21 cellular contexts compared by ENCODE assay signal in the genomic region with DNA sequence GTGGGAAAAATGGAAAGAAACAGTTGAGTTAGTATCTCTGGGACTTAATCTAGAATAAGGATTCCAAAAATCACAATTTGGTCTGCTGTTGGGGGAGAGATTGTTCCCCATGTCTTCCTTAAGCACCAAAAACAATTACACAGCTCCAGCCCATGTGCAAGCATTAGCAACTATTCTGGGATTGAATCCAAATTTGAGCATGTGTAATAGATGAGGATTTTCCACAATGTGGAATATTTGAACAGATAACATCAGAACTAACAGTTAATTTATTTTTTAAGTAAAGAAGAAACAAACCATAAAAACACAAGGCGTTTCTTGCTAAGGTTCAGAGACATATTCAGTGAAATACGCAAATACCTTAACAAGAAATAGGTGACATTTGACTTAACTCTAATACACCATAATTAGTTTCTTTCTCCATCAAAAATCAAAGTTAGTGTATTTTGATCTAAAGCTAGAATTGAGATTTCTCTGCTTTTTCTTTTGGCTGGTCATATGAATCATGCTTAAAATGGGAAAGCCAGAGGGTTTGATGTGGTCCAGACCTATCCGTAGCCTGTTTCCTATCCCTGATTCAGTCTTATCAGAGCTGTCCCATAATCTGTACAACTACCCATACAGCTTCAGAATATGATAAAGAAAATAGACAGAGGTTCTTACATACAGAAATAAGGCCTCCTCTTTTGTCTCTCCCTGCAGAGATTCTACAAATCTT.
DNase-seq lines count a peak whose midpoint lies in the region; ATAC-seq, FAIRE-seq and TF ChIP-seq lines count a peak whose summit lies in the region.
"Had no signal": no experiment of that assay in that cellular context is flagged by ENCODE, and none has a peak within 500 bp of the region (broad histone marks: within the 10 kb centered on the region; RNA-seq: fewer than 3 reads in every experiment).

No MANE protein-coding gene starts in this region.

- peak; percentile 9 for DNase-seq in HTR-8/SVneo (ENCODE audit: insufficient read length, low spot score)
- DNase-seq in mammary epithelial cell, result peak; percentile 16
- peak; percentile 50 for DNase-seq in glomerular endothelial cell (ENCODE audit: extremely low read depth, low read depth, low spot score)
- DNase-seq in urothelium cell line (ENCODE audit: low spot score), result peak; percentile 5
- no peak for DNase-seq in suprapubic skin (ENCODE audit: low spot score in 2 of 2)
- DNase-seq: activated CD8-positive, alpha-beta T cell treated with anti-CD3 and anti-CD28 coated beads for 36 hours; activated T-cell treated with anti-CD3 and anti-CD28 coated beads, Interleukin-2, amount 50 U/mL, for 48 hours; H7; Kasumi-1; left ventricle myocardium inferior; NCI-H1417 treated with DMSO at 0.1 percent for 48 hours; NCI-H2171 treated with DMSO at 0.1 percent for 48 hours; nucleus accumbens; T-helper 1 cell had no signal

- H3K4me3 Mint-ChIP-seq in stimulated activated memory B cell treated with anti-CD40 and anti-IgM and Interleukin-4, amounts not matched to agents 10 μg/mL and 1 μg/mL and 100 μg/mL, for 72 hours, result no peak overlapping the region
- H3K4me3 Mint-ChIP-seq: activated CD8-positive, alpha-beta T cell treated with anti-CD3 and anti-CD28 coated beads for 36 hours; activated naive CD4-positive, alpha-beta T cell treated with anti-CD3 and anti-CD28 coated beads, Interleukin-2, amount 50 U/mL, for 24 hours had no signal

- no peaks in the 10 kb centered on the region for H3K4me1 Mint-ChIP-seq in stimulated activated memory B cell treated with anti-CD40 and anti-IgM and Interleukin-4, amounts not matched to agents 10 μg/mL and 1 μg/mL and 100 μg/mL, for 72 hours
- H3K4me1 Mint-ChIP-seq: activated naive CD4-positive, alpha-beta T cell treated with anti-CD3 and anti-CD28 coated beads, Interleukin-2, amount 50 U/mL, for 24 hours had no signal

- in situ Hi-C loops in mammary epithelial cell (cut with MboI; ENCODE audit: low sequenced_read_pairs in 2 of 2), result no loop called here

- TF ChIP-seq POLR2A in suprapubic skin (IDR thresholded peaks at IDR 0.05), result no peak

- H3K36me3 ChIP-seq in mammary epithelial cell (ENCODE audit: insufficient read depth, low read length) (no peaks in the 10 kb centered on the region), suprapubic skin (no peaks in the 10 kb centered on the region)
- H3K36me3 ChIP-seq: left ventricle myocardium inferior had no signal

- FAIRE-seq in HTR-8/SVneo (lab: Jason Lieb, UNC) (no peak), urothelium cell line (lab: Jason Lieb, UNC) (no peak)
- FAIRE-seq: D721Med, frontal cortex had no signal

- no peaks in the 10 kb centered on the region for H3K27me3 Mint-ChIP-seq in stimulated activated memory B cell treated with anti-CD40 and anti-IgM and Interleukin-4, amounts not matched to agents 10 μg/mL and 1 μg/mL and 100 μg/mL, for 72 hours
- H3K27me3 Mint-ChIP-seq: activated CD8-positive, alpha-beta T cell treated with anti-CD3 and anti-CD28 coated beads for 36 hours; activated naive CD4-positive, alpha-beta T cell treated with anti-CD3 and anti-CD28 coated beads, Interleukin-2, amount 50 U/mL, for 24 hours had no signal

- H4K20me1 ChIP-seq in mammary epithelial cell (ENCODE audit: insufficient read depth, low read length), result no peaks in the 10 kb centered on the region

- peaks cover 3% of the 10 kb centered on the region for H3K9me3 Mint-ChIP-seq in stimulated activated memory B cell treated with anti-CD40 and anti-IgM and Interleukin-4, amounts not matched to agents 10 μg/mL and 1 μg/mL and 100 μg/mL, for 72 hours
- H3K9me3 Mint-ChIP-seq: activated naive CD4-positive, alpha-beta T cell treated with anti-CD3 and anti-CD28 coated beads, Interleukin-2, amount 50 U/mL, for 24 hours had no signal

- H3K4me1 ChIP-seq in mammary epithelial cell (ENCODE audit: insufficient read depth, low read length) (no peaks in the 10 kb centered on the region), suprapubic skin (no peaks in the 10 kb centered on the region)
- H3K4me1 ChIP-seq: left ventricle myocardium inferior had no signal

- dilution Hi-C loops in mammary epithelial cell (cut with HindIII; ENCODE audit: low sequenced_read_pairs), result no loop called here

- H3K9ac ChIP-seq in mammary epithelial cell (ENCODE audit: insufficient read depth, low read length), result no peak overlapping the region

- H3K27ac ChIP-seq in mammary epithelial cell (ENCODE audit: insufficient read depth, low read depth, low read length), result no peak overlapping the region
- H3K27ac ChIP-seq in suprapubic skin, result no peak overlapping the region
- H3K27ac ChIP-seq: left ventricle myocardium inferior, VCaP had no signal

- H3K27me3 ChIP-seq in mammary epithelial cell (ENCODE audit: insufficient read depth, low read length), result no peaks in the 10 kb centered on the region
- no peaks in the 10 kb centered on the region for H3K27me3 ChIP-seq in suprapubic skin

- ATAC-seq in HG02840 (IDR thresholded peaks at IDR 0.05; ENCODE audit: low FRiP score, unreplicated experiment), result no peak
- ATAC-seq in stimulated activated memory B cell treated with anti-CD40 and anti-IgM and Interleukin-4, amounts not matched to agents 10 μg/mL and 1 μg/mL and 100 μg/mL, for 72 hours, result no peak
- ATAC-seq: activated CD8-positive, alpha-beta T cell treated with anti-CD3 and anti-CD28 coated beads for 36 hours; sciatic nerve had no signal

- H3K4me3 ChIP-seq in mammary epithelial cell (replicated peaks in 1 of 3; ENCODE audit: insufficient read depth in 1 of 3, low read depth in 2 of 3, low read length in 3 of 3) (no peak overlapping the region), suprapubic skin (no peak overlapping the region)
- H3K4me3 ChIP-seq: left ventricle myocardium inferior had no signal

- peaks cover 5% of the 10 kb centered on the region for H3K9me3 ChIP-seq in mammary epithelial cell (replicated peaks; ENCODE audit: insufficient read depth, low read length)
- H3K9me3 ChIP-seq in suprapubic skin, result no peaks in the 10 kb centered on the region

- no peaks in the 10 kb centered on the region for H3K36me3 Mint-ChIP-seq in stimulated activated memory B cell treated with anti-CD40 and anti-IgM and Interleukin-4, amounts not matched to agents 10 μg/mL and 1 μg/mL and 100 μg/mL, for 72 hours
- H3K36me3 Mint-ChIP-seq: activated naive CD4-positive, alpha-beta T cell treated with anti-CD3 and anti-CD28 coated beads, Interleukin-2, amount 50 U/mL, for 24 hours had no signal

- TF ChIP-seq CTCF in mammary epithelial cell (conservative IDR thresholded peaks at IDR 0.05 in 1 of 2, IDR thresholded peaks at IDR 0.05 in 1 of 2; ENCODE audit: extremely low read depth in 1 of 2, insufficient read depth in 1 of 2, low read depth in 1 of 2, low read length in 2 of 2) (no peak), suprapubic skin (IDR thresholded peaks at IDR 0.05) (no peak)

- intact Hi-C loops in mammary epithelial cell (cut with micrococcal nuclease), result no loop called here

- WGBS in mammary epithelial cell (ENCODE audit: low coverage, missing lambda C conversion rate), result 56% methylated on average over 3 of the region's 3 CpGs
- WGBS in suprapubic skin, result 50% methylated on average over 3 of the region's 3 CpGs

- CTCF ChIA-PET in mammary epithelial cell (lab: Charles Lee; ENCODE audit: low non-redundant PET), result no interaction called here

- H3K4me2 ChIP-seq in mammary epithelial cell (ENCODE audit: insufficient read depth, low read depth, low read length), result no peak overlapping the region

- no peak for TF ChIP-seq EP300 in suprapubic skin (IDR thresholded peaks at IDR 0.05)

- no peak overlapping the region for H2AFZ ChIP-seq in mammary epithelial cell (ENCODE audit: low read depth, low read length)

- BruUV-seq in mammary epithelial cell (replicated peaks; lab: Mats Ljungman, UMichigan), result no TSS peak

- no peak overlapping the region for H3K27ac Mint-ChIP-seq in stimulated activated memory B cell treated with anti-CD40 and anti-IgM and Interleukin-4, amounts not matched to agents 10 μg/mL and 1 μg/mL and 100 μg/mL, for 72 hours
- H3K27ac Mint-ChIP-seq: activated CD8-positive, alpha-beta T cell treated with anti-CD3 and anti-CD28 coated beads for 36 hours; activated naive CD4-positive, alpha-beta T cell treated with anti-CD3 and anti-CD28 coated beads, Interleukin-2, amount 50 U/mL, for 24 hours had no signal

- no peaks in the 10 kb centered on the region for H3K79me2 ChIP-seq in mammary epithelial cell (ENCODE audit: insufficient read depth, low read length)

Comparison
In these comparisons a context has a peak if more than half of its experiments do, and no peak if none do; other contexts are left out.
1. DNase-seq: peak in HTR-8/SVneo (single experiment), mammary epithelial cell (single experiment), glomerular endothelial cell (single experiment) and urothelium cell line (single experiment); none in suprapubic skin (0 of 2).